In the genomic region with DNA sequence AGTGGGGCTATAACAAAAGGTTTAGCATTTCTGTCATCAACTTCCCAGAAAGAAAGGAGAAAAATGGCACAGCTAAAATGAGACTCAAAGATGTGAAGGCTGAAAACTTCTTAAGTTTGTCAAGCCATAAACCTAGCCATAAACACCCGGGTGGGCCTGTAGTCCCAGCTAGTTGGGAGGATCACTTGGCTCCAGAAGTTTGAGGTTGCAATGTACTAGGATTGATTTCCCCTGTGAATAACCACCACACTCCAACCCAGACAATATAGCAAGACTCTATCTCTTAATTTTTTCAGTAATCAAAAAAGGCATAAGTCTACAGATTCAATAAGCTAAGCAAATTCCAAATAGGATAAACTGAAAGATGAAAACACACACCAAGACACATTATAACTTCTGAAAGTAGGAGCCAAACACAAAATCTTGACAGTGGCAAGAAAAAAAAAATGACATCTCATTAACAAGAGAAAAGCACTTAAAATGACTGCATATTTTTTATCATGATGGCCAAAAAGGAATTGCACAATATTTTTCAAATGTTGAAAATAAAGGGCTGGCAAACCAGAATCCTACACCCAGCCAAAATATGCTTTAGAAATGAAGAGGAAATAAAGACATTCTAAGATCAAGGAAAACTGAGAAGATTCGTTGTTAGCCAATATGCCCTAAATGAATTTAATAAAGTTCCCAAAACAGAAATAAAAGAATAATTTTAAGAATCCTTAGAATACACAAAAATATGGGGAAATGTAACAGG, we compare ENCODE assay signal across 27 cellular contexts.
"Had no signal": no experiment of that assay in that cellular context is flagged by ENCODE, and none has a peak within 500 bp of the region (broad histone marks: within the 10 kb centered on the region; RNA-seq: fewer than 3 reads in every experiment).

No MANE protein-coding gene starts in this region.

- H3K9me3 ChIP-seq: adrenal gland, esophagus squamous epithelium had no signal

- H3K27ac ChIP-seq: adrenal gland, brain microvascular endothelial cell, epithelial cell of prostate, esophagus squamous epithelium had no signal

- H3K36me3 ChIP-seq: adrenal gland, brain microvascular endothelial cell, esophagus squamous epithelium had no signal

- H3K4me1 ChIP-seq: adrenal gland, esophagus squamous epithelium had no signal

- DNase-seq: activated CD4-positive, alpha-beta memory T cell treated with anti-CD3 and anti-CD28 coated beads for 36 hours; activated CD4-positive, alpha-beta T cell treated with anti-CD3 and anti-CD28 coated beads for 36 hours; activated CD4-positive, alpha-beta T cell treated with anti-CD3 and anti-CD28 coated beads, Interleukin-2, amount 10 ng/mL, durations not matched to agents 24 days and 14 days; activated CD4-positive, CD25-positive, alpha-beta regulatory T cell; activated CD4-positive, CD25-positive, alpha-beta regulatory T cell treated with anti-CD3 and anti-CD28 coated beads, Interleukin-2, amount 50 U/mL, for 72 hours; activated CD8-positive, alpha-beta memory T cell treated with anti-CD3 and anti-CD28 coated beads, Interleukin-2, amount 10 ng/mL, durations not matched to agents 7 days and 5 days; activated CD8-positive, alpha-beta memory T cell treated with anti-CD3 and anti-CD28 coated beads, Interleukin-2, amount 50 U/mL, for 4 hours; activated CD8-positive, alpha-beta T cell treated with anti-CD3 and anti-CD28 coated beads, Interleukin-2, amount 10 ng/mL, durations not matched to agents 7 days and 5 days; activated effector memory CD4-positive, alpha-beta T cell treated with anti-CD3 and anti-CD28 coated beads, Interleukin-2, amount 50 U/mL, for 16 hours; activated naive CD4-positive, alpha-beta T cell treated with anti-CD3 and anti-CD28 coated beads for 36 hours; activated naive CD8-positive, alpha-beta T cell treated with anti-CD3 and anti-CD28 coated beads for 36 hours; activated naive CD8-positive, alpha-beta T cell treated with anti-CD3 and anti-CD28 coated beads, Interleukin-2, amount 50 U/mL, for 24 hours; activated T-cell treated with anti-CD3 and anti-CD28 coated beads, Interleukin-2, amount 50 U/mL, for 1 hour; activated T-cell treated with anti-CD3 and anti-CD28 coated beads, Interleukin-2, amount 50 U/mL, for 48 hours; adrenal gland; anterior cingulate cortex; brain microvascular endothelial cell; caudate nucleus; cortex of kidney; dermis blood vessel endothelial cell; effector CD4-positive, alpha-beta T cell; effector memory CD8-positive, alpha-beta T cell; esophagus squamous epithelium; foreskin melanocyte; glutamatergic neuron; T-helper 2 cell had no signal

- H3K27me3 ChIP-seq: adrenal gland, brain microvascular endothelial cell, esophagus squamous epithelium had no signal

- ATAC-seq: activated CD4-positive, alpha-beta T cell treated with anti-CD3 and anti-CD28 coated beads for 36 hours; activated CD8-positive, alpha-beta memory T cell treated with anti-CD3 and anti-CD28 coated beads, Interleukin-2, amount 10 ng/mL, durations not matched to agents 7 days and 5 days; activated CD8-positive, alpha-beta T cell treated with anti-CD3 and anti-CD28 coated beads, Interleukin-2, amount 10 ng/mL, durations not matched to agents 7 days and 5 days; activated naive CD8-positive, alpha-beta T cell treated with anti-CD3 and anti-CD28 coated beads, Interleukin-2, amount 50 U/mL, for 24 hours; effector memory CD8-positive, alpha-beta T cell had no signal

- H3K4me3 ChIP-seq: adrenal gland, esophagus squamous epithelium had no signal
